ENCODE assay signal across 1 cellular context in the genomic region with DNA sequence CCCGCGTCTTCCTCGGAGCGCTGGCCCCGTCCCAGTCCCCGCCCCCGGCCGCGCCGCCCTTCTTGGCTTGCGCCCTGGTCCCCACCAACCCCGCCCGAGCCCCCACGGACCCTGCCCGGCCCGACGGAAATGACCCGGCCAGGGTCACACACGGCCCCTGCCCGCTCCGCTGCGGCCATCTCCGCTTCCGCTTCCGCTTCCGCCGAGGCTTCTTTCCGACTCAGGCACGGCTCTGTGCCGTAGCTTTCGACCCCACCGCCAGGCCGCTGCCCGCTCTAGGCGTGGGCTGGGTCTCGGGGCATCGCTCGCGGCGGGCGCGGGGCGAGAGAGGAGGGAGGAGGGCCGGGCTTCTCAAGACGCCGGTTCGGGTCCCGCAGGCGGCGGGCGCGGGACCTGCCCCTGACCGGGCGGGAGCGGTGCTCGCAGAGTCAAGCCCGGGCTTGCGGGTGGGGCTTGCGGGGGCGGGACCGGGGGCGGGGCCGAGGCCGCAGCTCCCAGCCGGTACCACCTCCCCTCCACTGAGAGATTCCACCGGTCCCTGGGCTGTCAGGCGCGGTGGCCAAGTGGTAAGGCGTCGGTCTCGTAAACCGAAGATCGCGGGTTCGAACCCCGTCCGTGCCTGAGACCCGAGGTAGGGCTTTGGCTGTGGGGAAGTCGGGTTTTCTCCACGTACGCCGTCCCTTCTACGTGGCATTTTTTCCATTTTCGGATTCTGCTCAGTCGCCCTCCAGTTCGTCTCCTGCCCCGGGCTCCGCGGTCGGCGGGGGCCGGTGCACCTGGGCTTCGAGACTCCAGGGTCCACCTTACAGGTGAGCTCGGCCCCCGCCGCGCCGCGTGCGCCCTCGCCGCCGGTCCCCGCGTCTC.
TF ChIP-seq lines count a peak whose summit lies in the region.

No MANE protein-coding gene starts in this region.

TF ChIP-seq in A549, 52 proteins besides CTCF, POLR2A, EP300 and RAD21 (continued from another document):
- TF ChIP-seq NR3C1 (IDR thresholded peaks at IDR 0.05) (no peak), SMC3 (IDR thresholded peaks at IDR 0.05) (peak; percentile 41; the same call in 2 of the 3 replicates), HOXB5 (CRISPR knock-in tag; IDR thresholded peaks at IDR 0.05) (peak; percentile 72), CBX8 (IDR thresholded peaks at IDR 0.05) (no peak), TFCP2L1 (CRISPR knock-in tag; IDR thresholded peaks at IDR 0.05) (peak; percentile 50; the same call in 1 of the 2 replicates), REST (IDR thresholded peaks at IDR 0.05) (peak; percentile 75), MAX (IDR thresholded peaks at IDR 0.05) (peak; percentile 74), FOSL2 (IDR thresholded peaks at IDR 0.05) (no peak), FOSL2 (CRISPR knock-in tag; IDR thresholded peaks at IDR 0.05) (0 out of 2 replicates have a peak, but pooled peaks have one; percentile 13), TP53 (CRISPR knock-in tag; IDR thresholded peaks at IDR 0.05) (no peak), KDM1A (IDR thresholded peaks at IDR 0.05; ENCODE audit: low read depth) (no peak), SREBF2 (IDR thresholded peaks at IDR 0.05) (peak; percentile 77), RCOR1 (IDR thresholded peaks at IDR 0.05; ENCODE audit: low read depth, low read length) (peak; percentile 55; the same call in 1 of the 2 replicates), JUN (IDR thresholded peaks at IDR 0.05) (peak; percentile 90 to 97)
